In genomic region chr18:22322251-22322691, GRCh38 we compare ENCODE assay signal across 24 cellular contexts.
DNase-seq lines count a peak whose midpoint lies in the region; ATAC-seq, FAIRE-seq and TF ChIP-seq lines count a peak whose summit lies in the region.
"Had no signal": no experiment of that assay in that cellular context is flagged by ENCODE, and none has a peak within 500 bp of the region (broad histone marks: within the 10 kb centered on the region; RNA-seq: fewer than 3 reads in every experiment).

No MANE protein-coding gene starts in this region.

- intact Hi-C loops in K562 (cut with micrococcal nuclease) (no loop called here), left ventricle myocardium superior (cut with micrococcal nuclease) (no loop called here)

- H3K9ac ChIP-seq in K562 (ENCODE audit: insufficient read depth in 1 of 2, low read depth in 2 of 2, low read length in 2 of 2): no peak overlapping the region
- H3K9ac ChIP-seq: BLaER1 treated with 17β-estradiol and CSF1 and Interleukin-3, amounts not matched to agents 10 nM and 100 nM had no signal

- peak; percentile 37 for DNase-seq in MV-4-11 (lab: John Stamatoyannopoulos, UW)
- DNase-seq in K562 (ENCODE audit: extremely low read depth in 1 of 4, low spot score in 3 of 4): no peak
- peak; percentile 49 for DNase-seq in left ventricle myocardium superior
- DNase-seq in hippocampal formation (lab: John Stamatoyannopoulos, UW): no peak
- no peak for DNase-seq in activated naive CD8-positive, alpha-beta T cell treated with anti-CD3 and anti-CD28 coated beads, Interleukin-2, amount 50 U/mL, for 24 hours
- no peak for DNase-seq in activated CD4-positive, alpha-beta T cell treated with anti-CD3 and anti-CD28 coated beads for 1 hour
- DNase-seq: activated T-cell treated with anti-CD3 and anti-CD28 coated beads, Interleukin-2, amount 50 U/mL, for 72 hours; brain microvascular endothelial cell; DMS 273 treated with DMSO at 0.1 percent for 48 hours; gastrocnemius medialis; natural killer cell; NCI-H1436 treated with DMSO at 0.1 percent for 48 hours; NCI-H748 treated with DMSO at 0.1 percent for 48 hours; stimulated activated CD8-positive, alpha-beta memory T cell treated with anti-CD3 and anti-CD28 coated beads, Interleukin-4, amount 100 ng/mL, for 48 hours; substantia nigra had no signal

- in situ Hi-C loops in K562 (cut with MboI): no loop called here

- H3K4me1 ChIP-seq in K562 (replicated peaks in 1 of 2; ENCODE audit: control insufficient read depth in 2 of 2, insufficient read depth in 2 of 2, low read length in 2 of 2) (peaks cover 0 to 4% of the 10 kb centered on the region in 2 experiments; a peak in 1 of 5 replicates), neutrophil (ENCODE audit: control insufficient read depth in 1 of 2, insufficient read depth in 1 of 2, low read depth in 1 of 2, low read length in 1 of 2) (peaks cover 26 to 34% of the 10 kb centered on the region in 2 experiments)

- BruUV-seq in K562 (replicated peaks; lab: Mats Ljungman, UMichigan): no TSS peak

- H3K9me1 ChIP-seq in K562 (ENCODE audit: control insufficient read depth, insufficient read depth, low read length): no peaks in the 10 kb centered on the region

- no peaks in the 10 kb centered on the region for H3K27me3 Mint-ChIP-seq in activated naive CD8-positive, alpha-beta T cell treated with anti-CD3 and anti-CD28 coated beads, Interleukin-2, amount 50 U/mL, for 24 hours

- H3K27ac ChIP-seq in K562 (ENCODE audit: extremely low read depth, low read depth, low read length): no peak overlapping the region
- peak overlapping the region; percentile 48 for H3K27ac ChIP-seq in neutrophil
- H3K27ac ChIP-seq: BLaER1 treated with 17β-estradiol and CSF1 and Interleukin-3, amounts not matched to agents 10 nM and 100 nM; brain microvascular endothelial cell had no signal

- H3K36me3 ChIP-seq in K562 (ENCODE audit: control insufficient read depth, insufficient read depth, low read length): no peaks in the 10 kb centered on the region
- no peaks in the 10 kb centered on the region for H3K36me3 ChIP-seq in neutrophil
- H3K36me3 ChIP-seq: BLaER1 treated with 17β-estradiol and CSF1 and Interleukin-3, amounts not matched to agents 10 nM and 100 nM; brain microvascular endothelial cell; gastrocnemius medialis had no signal

- CTCF ChIA-PET in K562 (lab: Yijun Ruan, JAX; ENCODE audit: low intra/inter-chr PET ratio): no interaction called here

- no peak overlapping the region for H3K4me3 ChIP-seq in K562
- no peak overlapping the region for H3K4me3 ChIP-seq in neutrophil (ENCODE audit: low read depth in 1 of 2, low read length in 1 of 2)
- H3K4me3 ChIP-seq: BLaER1 treated with 17β-estradiol and CSF1 and Interleukin-3, amounts not matched to agents 10 nM and 100 nM; gastrocnemius medialis had no signal

- TF ChIP-seq RAD21 in K562 (CRISPR knock-in tag; conservative IDR thresholded peaks at IDR 0.05 in 1 of 2, IDR thresholded peaks at IDR 0.05 in 1 of 2): no peak

- no peak for TF ChIP-seq POLR2A in K562 (conservative IDR thresholded peaks at IDR 0.05)

- peaks cover 2% of the 10 kb centered on the region for H3K4me1 Mint-ChIP-seq in activated naive CD8-positive, alpha-beta T cell treated with anti-CD3 and anti-CD28 coated beads, Interleukin-2, amount 50 U/mL, for 24 hours
- H3K4me1 Mint-ChIP-seq: memory B cell had no signal

- no peak overlapping the region for H2AFZ ChIP-seq in K562 (ENCODE audit: low read depth, low read length)

- H3K36me3 Mint-ChIP-seq in activated naive CD8-positive, alpha-beta T cell treated with anti-CD3 and anti-CD28 coated beads, Interleukin-2, amount 50 U/mL, for 24 hours (ENCODE audit: low read depth): no peaks in the 10 kb centered on the region
- H3K36me3 Mint-ChIP-seq: activated naive CD4-positive, alpha-beta T cell treated with anti-CD3 and anti-CD28 coated beads, Interleukin-2, amount 50 U/mL, for 72 hours; memory B cell; natural killer cell had no signal

- ATAC-seq in K562: no peak
- ATAC-seq in left ventricle myocardium superior: peak; percentile 49
- no peak for ATAC-seq in HG03342 (IDR thresholded peaks at IDR 0.05; ENCODE audit: unreplicated experiment)
- no peak for ATAC-seq in activated naive CD8-positive, alpha-beta T cell treated with anti-CD3 and anti-CD28 coated beads, Interleukin-2, amount 50 U/mL, for 24 hours
- ATAC-seq: activated naive CD4-positive, alpha-beta T cell treated with anti-CD3 and anti-CD28 coated beads, Interleukin-2, amount 50 U/mL, for 72 hours; activated T-cell treated with anti-CD3 and anti-CD28 coated beads, Interleukin-2, amount 50 U/mL, for 72 hours; natural killer cell; Panc1 had no signal

- H3K27ac Mint-ChIP-seq in activated naive CD8-positive, alpha-beta T cell treated with anti-CD3 and anti-CD28 coated beads, Interleukin-2, amount 50 U/mL, for 24 hours: no peak overlapping the region
- H3K27ac Mint-ChIP-seq: activated naive CD4-positive, alpha-beta T cell treated with anti-CD3 and anti-CD28 coated beads, Interleukin-2, amount 50 U/mL, for 72 hours; activated T-cell treated with anti-CD3 and anti-CD28 coated beads, Interleukin-2, amount 50 U/mL, for 72 hours; dendritic cell treated with granulocyte-macrophage colony-stimulating factor and Interleukin-4, amounts not matched to agents 40 ng/mL and 50 ng/mL, for 4 days; memory B cell; natural killer cell had no signal

- POLR2A ChIA-PET in K562 (lab: Yijun Ruan, JAX): no interaction called here

- no peaks in the 10 kb centered on the region for H4K20me1 ChIP-seq in K562 (replicated peaks; ENCODE audit: control insufficient read depth, insufficient read depth, low read length)
- H4K20me1 ChIP-seq: BLaER1 treated with 17β-estradiol and CSF1 and Interleukin-3, amounts not matched to agents 10 nM and 100 nM had no signal

- no peak for TF ChIP-seq EP300 in K562 (IDR thresholded peaks at IDR 0.05; ENCODE audit: low read length)

- TF ChIP-seq CTCF in K562 (IDR thresholded peaks at IDR 0.05 in 2 of 3, conservative IDR thresholded peaks at IDR 0.05 in 1 of 3; ENCODE audit: insufficient read depth in 2 of 3, low read depth in 1 of 3, low read length in 3 of 3) (no peak), neutrophil (IDR thresholded peaks at IDR 0.05) (no peak)

- H3K4me2 ChIP-seq in K562 (ENCODE audit: insufficient read depth, low read length): no peak overlapping the region

- FAIRE-seq in K562 (lab: Jason Lieb, UNC): peak; percentile 48
- FAIRE-seq: G401.6, H1 had no signal

- peaks cover 18 to 50% of the 10 kb centered on the region in 2 experiments for H3K27me3 ChIP-seq in K562 (ENCODE audit: control insufficient read depth in 2 of 2, insufficient read depth in 2 of 2, low read length in 2 of 2)
- peaks cover 24% of the 10 kb centered on the region for H3K27me3 ChIP-seq in neutrophil
- H3K27me3 ChIP-seq: BLaER1 treated with 17β-estradiol and CSF1 and Interleukin-3, amounts not matched to agents 10 nM and 100 nM; brain microvascular endothelial cell had no signal

- no peaks in the 10 kb centered on the region for H3K9me3 Mint-ChIP-seq in activated naive CD8-positive, alpha-beta T cell treated with anti-CD3 and anti-CD28 coated beads, Interleukin-2, amount 50 U/mL, for 24 hours
- H3K9me3 Mint-ChIP-seq: activated T-cell treated with anti-CD3 and anti-CD28 coated beads, Interleukin-2, amount 50 U/mL, for 72 hours; dendritic cell treated with granulocyte-macrophage colony-stimulating factor and Interleukin-4, amounts not matched to agents 40 ng/mL and 50 ng/mL, for 4 days; natural killer cell had no signal

- no peaks in the 10 kb centered on the region for H3K79me2 ChIP-seq in K562 (ENCODE audit: control insufficient read depth, insufficient read depth, low read length)

- H3K9me3 ChIP-seq in K562 (replicated peaks; ENCODE audit: control insufficient read depth, insufficient read depth, low read depth, low read length): no peaks in the 10 kb centered on the region
- no peaks in the 10 kb centered on the region for H3K9me3 ChIP-seq in neutrophil
- H3K9me3 ChIP-seq: BLaER1 treated with 17β-estradiol and CSF1 and Interleukin-3, amounts not matched to agents 10 nM and 100 nM; gastrocnemius medialis had no signal

- WGBS in K562 (ENCODE audit: insufficient coverage, low coverage, missing lambda C conversion rate): 4% methylated on average over 7 of the region's 7 CpGs

- H3K4me3 Mint-ChIP-seq in activated naive CD8-positive, alpha-beta T cell treated with anti-CD3 and anti-CD28 coated beads, Interleukin-2, amount 50 U/mL, for 24 hours: no peak overlapping the region
- H3K4me3 Mint-ChIP-seq: activated T-cell treated with anti-CD3 and anti-CD28 coated beads, Interleukin-2, amount 50 U/mL, for 72 hours; dendritic cell treated with granulocyte-macrophage colony-stimulating factor and Interleukin-4, amounts not matched to agents 40 ng/mL and 50 ng/mL, for 4 days; memory B cell; natural killer cell had no signal

TF ChIP-seq in K562, 482 proteins besides CTCF, POLR2A, EP300 and RAD21 (continues in another document):
- TF ChIP-seq ZKSCAN1 (IDR thresholded peaks at IDR 0.05; ENCODE audit: low read depth, low read length): no peak
- no peak for TF ChIP-seq RBFOX2 (IDR thresholded peaks at IDR 0.05; ENCODE audit: low read depth, low read length)
- TF ChIP-seq DEAF1 (CRISPR knock-in tag; IDR thresholded peaks at IDR 0.05): no peak
- TF ChIP-seq FOXA3 (CRISPR knock-in tag; conservative IDR thresholded peaks at IDR 0.05 in 1 of 2, IDR thresholded peaks at IDR 0.05 in 1 of 2): no peak
- TF ChIP-seq HDAC1 (IDR thresholded peaks at IDR 0.05): no peak
- TF ChIP-seq MTA2 (IDR thresholded peaks at IDR 0.05; ENCODE audit: low read depth): no peak
- TF ChIP-seq HOXB6 (CRISPR knock-in tag; IDR thresholded peaks at IDR 0.05; ENCODE audit: borderline replicate concordance): no peak
- no peak for TF ChIP-seq MAX (CRISPR knock-in tag; IDR thresholded peaks at IDR 0.05)
- TF ChIP-seq POLR2H (tag; IDR thresholded peaks at IDR 0.05; ENCODE audit: low read depth): no peak

Comparison
In these comparisons a context has a peak if more than half of its experiments do, and no peak if none do; other contexts are left out.
1. DNase-seq: peak in MV-4-11 (single experiment) and left ventricle myocardium superior (single experiment); none in K562 (0 of 4), hippocampal formation (0 of 2), activated naive CD8-positive, alpha-beta T cell treated with anti-CD3 and anti-CD28 coated beads, Interleukin-2, amount 50 U/mL, for 24 hours (single experiment) and activated CD4-positive, alpha-beta T cell treated with anti-CD3 and anti-CD28 coated beads for 1 hour (single experiment).